Comparison of ENCODE assay signal across 9 cellular contexts in genomic region chr1:169086603-169087455, GRCh38. TPM values are rescaled to one million over a fixed set of nuclear protein-coding genes. Genes with fewer than 3 reads are reported as not detected.
DNase-seq lines count a peak whose midpoint lies in the region; ATAC-seq and TF ChIP-seq lines count a peak whose summit lies in the region.
"Had no signal": no experiment of that assay in that cellular context is flagged by ENCODE, and none has a peak within 500 bp of the region (broad histone marks: within the 10 kb centered on the region; RNA-seq: fewer than 3 reads in every experiment).

No MANE protein-coding gene starts in this region.

- intact Hi-C loops in mucosa of descending colon (cut with DNase I, micrococcal nuclease) = no loop called here
- intact Hi-C loops in adrenal gland (cut with DNase I) = no loop called here

- peak overlapping the region; percentile 78 for H3K27ac ChIP-seq in cingulate gyrus (ENCODE audit: low read depth, low read length)
- H3K27ac ChIP-seq in adrenal gland = peak overlapping the region in 1 of 5 donors; percentile 2

- peaks cover 16% of the 10 kb centered on the region for H3K4me1 ChIP-seq in mucosa of descending colon (ENCODE audit: low read depth)
- H3K4me1 ChIP-seq in adrenal gland (replicated peaks in 1 of 2) = peaks cover 0 to 17% of the 10 kb centered on the region in 2 donors

- no peak for TF ChIP-seq CTCF in GM13976 (IDR thresholded peaks at IDR 0.05; ENCODE audit: borderline replicate concordance, control extremely low read depth, extremely low read depth, insufficient read depth, missing control alignments)
- TF ChIP-seq CTCF in mucosa of descending colon (IDR thresholded peaks at IDR 0.05) = no peak
- TF ChIP-seq CTCF in adrenal gland (IDR thresholded peaks at IDR 0.05) = no peak

- DNase-seq in GM13976 (ENCODE audit: low spot score) (peak; percentile 16), NCI-H524 (lab: John Stamatoyannopoulos, UW) (peak; percentile 92 to 96), mucosa of descending colon (peak in 1 of 3 donors; percentile 31), adrenal gland (no peak), KBM-7 (no peak)
- DNase-seq: NCI-H510A treated with DMSO at 0.1 percent for 48 hours had no signal

- H3K36me3 ChIP-seq in mucosa of descending colon (ENCODE audit: low read depth) = no peaks in the 10 kb centered on the region
- no peaks in the 10 kb centered on the region for H3K36me3 ChIP-seq in adrenal gland (replicated peaks in 1 of 2)

- no peak for TF ChIP-seq POLR2A in adrenal gland (IDR thresholded peaks at IDR 0.05)

- H3K4me3 ChIP-seq in mucosa of descending colon (no peak overlapping the region), adrenal gland (no peak overlapping the region)

- ATAC-seq in mucosa of descending colon = peak; percentile 86
- no peak for ATAC-seq in HG03097 (IDR thresholded peaks at IDR 0.05; ENCODE audit: low FRiP score, unreplicated experiment)
- ATAC-seq in HG03571 (IDR thresholded peaks at IDR 0.05; ENCODE audit: unreplicated experiment) = no peak

- no peaks in the 10 kb centered on the region for H3K9me3 ChIP-seq in mucosa of descending colon
- H3K9me3 ChIP-seq in adrenal gland (replicated peaks in 1 of 3) = no peaks in the 10 kb centered on the region

- WGBS in adrenal gland, 4 donors = 66 to 79% (median 77%) methylated on average over 3 of the region's 3 CpGs

- H3K27me3 ChIP-seq in adrenal gland = no peaks in the 10 kb centered on the region

- in situ Hi-C loops in GM13976 (cut with MboI; ENCODE audit: low sequenced_read_pairs, unreplicated experiment) = no loop called here
- in situ Hi-C loops in KBM-7 (cut with MboI; ENCODE audit: low pct_unique_long_range_greater_than_20kb, low sequenced_read_pairs) = no loop called here

RNA-seq across cellular contexts. Expression of gene ATP1B1, which starts 19.7 kb away (rescaled TPM):
- total RNA-seq in mucosa of descending colon (100 to 1,000 TPM; 342 to 860 (median 744) TPM), adrenal gland (100 to 1,000 TPM in 7 of 8 donors, 10 to 100 TPM in 1; 97.8 to 187 (median 161) TPM)
- polyA plus RNA-seq in adrenal gland = 100 to 1,000 TPM in 1 of 3 donors, 10 to 100 TPM in 2; 85.7 to 122 (median 86.4) TPM

Comparison
In these comparisons a context has a peak if more than half of its experiments do, and no peak if none do; other contexts are left out.
1. DNase-seq: peak in GM13976 (single experiment) and NCI-H524 (2 of 2); none in adrenal gland (0 of 7) and KBM-7 (single experiment).